ENCODE assay signal across 9 cellular contexts in the genomic region with DNA sequence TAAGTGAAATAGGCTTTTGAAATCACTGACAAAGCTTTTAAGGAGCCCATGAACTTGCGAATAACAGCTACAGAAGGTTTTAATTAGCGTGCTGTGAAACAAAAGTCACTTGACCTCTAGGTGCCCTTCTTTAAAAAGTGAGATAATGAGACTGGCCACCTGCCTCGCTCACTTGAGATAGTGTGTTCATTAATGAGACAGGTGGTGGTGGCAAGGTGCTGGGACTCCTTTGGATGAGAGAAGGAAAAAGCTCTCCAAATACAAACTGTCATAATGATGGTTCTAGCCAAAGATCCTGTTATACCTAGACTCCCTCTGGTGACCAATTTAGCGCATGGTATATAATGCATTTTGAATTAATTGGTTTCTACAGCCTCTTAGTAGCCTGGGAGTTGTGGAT. TPM values are rescaled to one million over a fixed set of nuclear protein-coding genes. Genes with fewer than 3 reads are reported as not detected.
DNase-seq lines count a peak whose midpoint lies in the region; ATAC-seq and TF ChIP-seq lines count a peak whose summit lies in the region.
"Had no signal": no experiment of that assay in that cellular context is flagged by ENCODE, and none has a peak within 500 bp of the region (broad histone marks: within the 10 kb centered on the region; RNA-seq: fewer than 3 reads in every experiment).

No MANE protein-coding gene starts in this region.

- H3K9me2 ChIP-seq in OCI-LY7 (ENCODE audit: insufficient read depth, low read length): no peaks in the 10 kb centered on the region

- POLR2A ChIA-PET in OCI-LY7 (lab: Charles Lee): no interaction called here

- no TSS peak for BruUV-seq in OCI-LY7 (replicated peaks; lab: Mats Ljungman, UMichigan)

- H3K79me2 ChIP-seq in OCI-LY7 (ENCODE audit: insufficient read depth, low read depth, low read length): no peaks in the 10 kb centered on the region

- no peak overlapping the region for H3K27ac ChIP-seq in OCI-LY7 (ENCODE audit: low read depth, low read length, poor library complexity, severe bottlenecking)

- H3K9me3 ChIP-seq in OCI-LY7 (ENCODE audit: low read length): no peaks in the 10 kb centered on the region

- H3K36me3 ChIP-seq in OCI-LY7 (ENCODE audit: insufficient read depth, low read length): no peaks in the 10 kb centered on the region

- no peaks in the 10 kb centered on the region for H3K36me3 Mint-ChIP-seq in activated T-cell treated with anti-CD3 and anti-CD28 coated beads, Interleukin-2, amount 50 U/mL, for 72 hours (ENCODE audit: insufficient read depth in 2 of 2)

- DNase-seq in AG09309 (ENCODE audit: low read depth) (no peak), LNCaP clone FGC (ENCODE audit: low read depth) (no peak), OCI-LY7 (ENCODE audit: low spot score) (no peak), hepatic stellate cell (ENCODE audit: low spot score) (peak; percentile 17), T-helper 9 cell (no peak)
- no peak for DNase-seq in activated T-cell treated with anti-CD3 and anti-CD28 coated beads, Interleukin-2, amount 50 U/mL, for 72 hours
- DNase-seq: cerebellar nuclear complex had no signal

- intact Hi-C loops in OCI-LY7 (cut with micrococcal nuclease; ENCODE audit: unreplicated experiment): loop anchor here (2.0 kb wide), 1 partner anchor 106 kb away; no protein-coding TSS in a partner anchor

- H3K4me3 ChIP-seq in AG09309 (ENCODE audit: control insufficient read depth, low read depth, low read length) (no peak overlapping the region), LNCaP clone FGC (ENCODE audit: low read depth, low read length) (no peak overlapping the region), OCI-LY7 (ENCODE audit: low read depth, low read length, poor library complexity, severe bottlenecking) (no peak overlapping the region)

- H3K4me1 Mint-ChIP-seq in activated T-cell treated with anti-CD3 and anti-CD28 coated beads, Interleukin-2, amount 50 U/mL, for 72 hours (ENCODE audit: low read depth): peaks cover 5% of the 10 kb centered on the region

- H3K27ac Mint-ChIP-seq in activated T-cell treated with anti-CD3 and anti-CD28 coated beads, Interleukin-2, amount 50 U/mL, for 72 hours: no peak overlapping the region

- no peaks in the 10 kb centered on the region for H4K20me1 ChIP-seq in OCI-LY7 (ENCODE audit: insufficient read depth, low read length)

- H3K9me3 Mint-ChIP-seq in activated T-cell treated with anti-CD3 and anti-CD28 coated beads, Interleukin-2, amount 50 U/mL, for 72 hours: peaks cover 0 to 1% of the 10 kb centered on the region in 2 donors

- no peaks in the 10 kb centered on the region for H3K27me3 Mint-ChIP-seq in activated T-cell treated with anti-CD3 and anti-CD28 coated beads, Interleukin-2, amount 50 U/mL, for 72 hours (ENCODE audit: low read depth)

- no peak for ATAC-seq in GM18511 (IDR thresholded peaks at IDR 0.05; ENCODE audit: unreplicated experiment)
- ATAC-seq in activated T-cell treated with anti-CD3 and anti-CD28 coated beads, Interleukin-2, amount 50 U/mL, for 72 hours (replicated peaks in 1 of 2): no peak
- no peak for ATAC-seq in HG03439 (IDR thresholded peaks at IDR 0.05; ENCODE audit: unreplicated experiment)

- peak; percentile 47 for TF ChIP-seq CTCF in AG09309 (IDR thresholded peaks at IDR 0.05; ENCODE audit: control insufficient read depth, insufficient read depth, low read depth, low read length, missing control alignments)
- TF ChIP-seq CTCF in LNCaP clone FGC (IDR thresholded peaks at IDR 0.05; ENCODE audit: control insufficient read depth, extremely low read depth, insufficient read depth): peak; percentile 62
- TF ChIP-seq CTCF in OCI-LY7 (conservative IDR thresholded peaks at IDR 0.05; ENCODE audit: low read length): peak; percentile 46

- no peaks in the 10 kb centered on the region for H3K4me1 ChIP-seq in OCI-LY7 (ENCODE audit: insufficient read depth, low read length, poor library complexity, severe bottlenecking)

- H2AFZ ChIP-seq in OCI-LY7 (ENCODE audit: low read length): no peak overlapping the region

- H3K4me3 Mint-ChIP-seq in activated T-cell treated with anti-CD3 and anti-CD28 coated beads, Interleukin-2, amount 50 U/mL, for 72 hours: no peak overlapping the region

- CTCF ChIA-PET in OCI-LY7 (lab: Charles Lee; ENCODE audit: unreplicated experiment): no interaction called here

- H3K4me2 ChIP-seq in OCI-LY7 (ENCODE audit: low read length): no peak overlapping the region

RNA-seq across cellular contexts. Expression of a gene that starts 22.7 kb away (rescaled TPM):
- 22.7 and 27.1 TPM in 2 replicates for total RNA-seq in OCI-LY7 (2014; rRNA removed; shearing (Covaris generic))
- total RNA-seq in OCI-LY7 (2022): 70.7 and 77.6 TPM in 2 replicates
- 10 to 100 TPM; 64.1 to 72.2 TPM for total RNA-seq in activated T-cell treated with anti-CD3 and anti-CD28 coated beads, Interleukin-2, amount 50 U/mL, for 72 hours
